19 cellular contexts compared by ENCODE assay signal in the genomic region with DNA sequence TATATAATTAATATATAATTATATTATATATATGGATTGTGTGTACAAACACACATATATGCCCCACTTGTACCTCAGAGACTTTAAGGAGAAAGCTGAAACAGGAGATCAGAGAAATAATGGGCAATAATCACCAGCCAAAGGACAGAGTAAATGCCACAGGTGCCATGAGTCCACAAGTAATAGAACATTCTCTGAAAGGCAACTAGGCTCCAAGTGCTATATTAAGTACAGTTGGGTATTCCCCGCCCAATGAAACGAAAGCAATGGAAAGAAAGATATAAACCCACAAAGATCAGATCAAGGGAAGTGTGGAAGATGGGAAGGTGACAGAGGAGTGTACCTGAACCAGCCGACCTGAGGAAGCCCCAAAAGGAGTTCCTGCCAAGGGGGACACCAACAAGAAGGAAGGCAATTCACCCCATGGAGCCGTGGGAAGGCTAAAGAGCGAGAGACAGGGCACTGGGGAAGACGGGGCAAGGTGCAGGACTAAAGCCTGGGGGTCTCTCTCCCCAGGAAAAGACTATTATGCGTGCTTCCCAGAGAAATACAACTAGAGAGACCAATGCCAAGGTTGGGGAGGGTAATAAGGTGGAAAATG.
"Had no signal": no experiment of that assay in that cellular context is flagged by ENCODE, and none has a peak within 500 bp of the region (broad histone marks: within the 10 kb centered on the region; RNA-seq: fewer than 3 reads in every experiment).

No MANE protein-coding gene starts in this region.

- H3K36me3 ChIP-seq: colonic mucosa, esophagus muscularis mucosa, prostate gland, right atrium auricular region, tibial artery had no signal

- H3K27ac Mint-ChIP-seq: activated naive CD8-positive, alpha-beta T cell treated with anti-CD3 and anti-CD28 coated beads, Interleukin-2, amount 10 ng/mL, durations not matched to agents 7 days and 5 days; mesothelial cell of epicardium; natural killer cell; stimulated activated naive CD8-positive, alpha-beta T cell treated with anti-CD3 and anti-CD28 coated beads, Interleukin-15, Interleukin-2, amounts not matched to agents 100 ng/mL and 50 ng/mL, for 24 hours; T-helper 2 cell treated with Interferon-gamma antibody and Interleukin-4, amounts not matched to agents 5 μg/mL and 100 μg/mL, for 36 hours had no signal

- H3K9me3 ChIP-seq: colonic mucosa, esophagus muscularis mucosa, prostate gland, right atrium auricular region had no signal

- H3K36me3 Mint-ChIP-seq: natural killer cell had no signal

- H3K4me3 ChIP-seq: colonic mucosa, esophagus muscularis mucosa, prostate gland, right atrium auricular region, tibial artery had no signal

- H3K9me3 Mint-ChIP-seq: activated naive CD8-positive, alpha-beta T cell treated with anti-CD3 and anti-CD28 coated beads, Interleukin-2, amount 10 ng/mL, durations not matched to agents 7 days and 5 days; natural killer cell; stimulated activated naive CD8-positive, alpha-beta T cell treated with anti-CD3 and anti-CD28 coated beads, Interleukin-15, Interleukin-2, amounts not matched to agents 100 ng/mL and 50 ng/mL, for 24 hours; T-helper 2 cell treated with Interferon-gamma antibody and Interleukin-4, amounts not matched to agents 5 μg/mL and 100 μg/mL, for 36 hours had no signal

- H3K4me1 Mint-ChIP-seq: mesothelial cell of epicardium had no signal

- H3K4me3 Mint-ChIP-seq: activated naive CD8-positive, alpha-beta T cell treated with anti-CD3 and anti-CD28 coated beads, Interleukin-2, amount 10 ng/mL, durations not matched to agents 7 days and 5 days; mesothelial cell of epicardium; natural killer cell; stimulated activated naive CD8-positive, alpha-beta T cell treated with anti-CD3 and anti-CD28 coated beads, Interleukin-15, Interleukin-2, amounts not matched to agents 100 ng/mL and 50 ng/mL, for 24 hours; T-helper 2 cell treated with Interferon-gamma antibody and Interleukin-4, amounts not matched to agents 5 μg/mL and 100 μg/mL, for 36 hours had no signal

- H3K27me3 ChIP-seq: colonic mucosa, esophagus muscularis mucosa, right atrium auricular region, tibial artery had no signal

- H3K27me3 Mint-ChIP-seq: activated naive CD8-positive, alpha-beta T cell treated with anti-CD3 and anti-CD28 coated beads, Interleukin-2, amount 10 ng/mL, durations not matched to agents 7 days and 5 days; stimulated activated naive CD8-positive, alpha-beta T cell treated with anti-CD3 and anti-CD28 coated beads, Interleukin-15, Interleukin-2, amounts not matched to agents 100 ng/mL and 50 ng/mL, for 24 hours had no signal

- DNase-seq: activated CD4-positive, CD25-positive, alpha-beta regulatory T cell treated with anti-CD3 and anti-CD28 coated beads, Interleukin-2, amount 50 U/mL, for 72 hours; activated naive CD8-positive, alpha-beta T cell treated with anti-CD3 and anti-CD28 coated beads, Interleukin-2, amount 10 ng/mL, durations not matched to agents 7 days and 5 days; activated T-cell treated with anti-CD3 and anti-CD28 coated beads, Interleukin-2, amount 50 U/mL, for 1 hour; amygdala; colonic mucosa; hippocampal formation; kidney glomerular epithelial cell; left ventricle myocardium superior; mammary epithelial cell; natural killer cell; stimulated activated CD4-positive, alpha-beta T cell treated with anti-CD3 and anti-CD28 coated beads, Interleukin-1b, Interleukin-23, amount 100 ng/mL, for 48 hours; tibial artery had no signal

- H3K4me1 ChIP-seq: colonic mucosa, prostate gland, right atrium auricular region had no signal

- H3K27ac ChIP-seq: colonic mucosa, esophagus muscularis mucosa, prostate gland, right atrium auricular region, tibial artery, VCaP had no signal

- ATAC-seq: left ventricle myocardium superior, natural killer cell had no signal
